17 cellular contexts compared by ENCODE assay signal in the genomic region with DNA sequence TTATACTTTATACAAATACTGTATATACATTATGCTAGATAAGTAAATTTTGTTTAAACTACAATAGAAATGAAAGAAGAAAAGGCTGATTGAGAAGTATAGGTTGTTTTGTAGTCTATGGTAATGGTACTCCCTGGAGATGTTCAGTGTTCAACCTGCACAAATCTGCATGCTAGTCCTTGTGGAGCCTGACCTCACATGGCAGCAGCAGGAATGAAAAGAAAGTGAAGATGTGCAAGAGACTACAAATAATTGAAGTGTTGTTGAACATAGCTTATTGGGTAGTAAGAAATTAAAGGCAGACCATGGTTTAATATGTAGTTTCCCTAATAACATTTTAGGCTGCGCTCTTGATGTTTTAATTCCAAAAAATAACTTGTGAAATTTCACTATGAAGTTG.
DNase-seq lines count a peak whose midpoint lies in the region; ATAC-seq and TF ChIP-seq lines count a peak whose summit lies in the region.
"Had no signal": no experiment of that assay in that cellular context is flagged by ENCODE, and none has a peak within 500 bp of the region (broad histone marks: within the 10 kb centered on the region; RNA-seq: fewer than 3 reads in every experiment).

No MANE protein-coding gene starts in this region.

- H3K27ac ChIP-seq in OCI-LY3 (ENCODE audit: low read length) = no peak overlapping the region
- no peak overlapping the region for H3K27ac ChIP-seq in upper lobe of right lung
- H3K27ac ChIP-seq: epithelial cell of prostate, RWPE1, sigmoid colon had no signal

- no peak overlapping the region for H3K4me3 ChIP-seq in AG04449 (ENCODE audit: low read depth, low read length)
- H3K4me3 ChIP-seq in OCI-LY3 (ENCODE audit: low read length) = no peak overlapping the region
- H3K4me3 ChIP-seq in upper lobe of right lung = no peak overlapping the region
- H3K4me3 ChIP-seq: sigmoid colon had no signal

- H3K27me3 ChIP-seq in OCI-LY3 (ENCODE audit: low read depth, low read length) = no peaks in the 10 kb centered on the region
- H3K27me3 ChIP-seq in upper lobe of right lung = no peaks in the 10 kb centered on the region
- H3K27me3 ChIP-seq: sigmoid colon had no signal

- H3K4me2 ChIP-seq in OCI-LY3 (ENCODE audit: low read length) = no peak overlapping the region

- CTCF ChIA-PET in AG04449 (lab: Yijun Ruan, JAX) = interaction anchor here (0.6 to 2.2 kb wide), 17 partner anchors 8 to 208 kb away, joined by 3 to 8 read pairs (median 4); no protein-coding TSS in a partner anchor

- ATAC-seq in upper lobe of right lung (no peak), GM19035 (IDR thresholded peaks at IDR 0.05; ENCODE audit: unreplicated experiment) (no peak), HG03439 (IDR thresholded peaks at IDR 0.05; ENCODE audit: unreplicated experiment) (no peak)

- no peak overlapping the region for H3K9ac ChIP-seq in OCI-LY3 (ENCODE audit: low read length)

- H4K20me1 ChIP-seq in OCI-LY3 (ENCODE audit: insufficient read depth, low read length) = no peaks in the 10 kb centered on the region

- DNase-seq in AG04449 (ENCODE audit: low read depth, low spot score) = no peak
- DNase-seq in EL = peak; percentile 39
- peak; percentile 14 for DNase-seq in fibroblast of gingiva (ENCODE audit: low read depth)
- no peak for DNase-seq in upper lobe of right lung
- DNase-seq in inferior parietal cortex (ENCODE audit: extremely low spot score) = no peak
- DNase-seq: amniotic stem cell, kidney glomerular epithelial cell, NCI-H1048, NCI-H2171 treated with DMSO at 0.1 percent for 48 hours, NCI-H774, sigmoid colon, substantia nigra had no signal

- intact Hi-C loops in upper lobe of right lung (cut with DNase I) = no loop called here

- H3K79me2 ChIP-seq in OCI-LY3 (ENCODE audit: low read length) = no peaks in the 10 kb centered on the region

- H3K36me3 ChIP-seq in OCI-LY3 (replicated peaks; ENCODE audit: low read depth, low read length) (no peaks in the 10 kb centered on the region), upper lobe of right lung (no peaks in the 10 kb centered on the region)
- H3K36me3 ChIP-seq: sigmoid colon had no signal

- POLR2A ChIA-PET in AG04449 (lab: Yijun Ruan, JAX) = interaction anchor here (1.3 kb wide), 1 partner anchor 201 kb away, joined by 5 read pairs; a partner anchor contains a TSS

- H3K9me3 ChIP-seq in OCI-LY3 (ENCODE audit: insufficient read depth, low read length) = no peaks in the 10 kb centered on the region
- no peaks in the 10 kb centered on the region for H3K9me3 ChIP-seq in upper lobe of right lung
- H3K9me3 ChIP-seq: sigmoid colon had no signal

- no peak overlapping the region for H2AFZ ChIP-seq in OCI-LY3 (ENCODE audit: low read depth, low read length)

- H3K4me1 ChIP-seq in OCI-LY3 (ENCODE audit: low read length) (peaks cover 5% of the 10 kb centered on the region; the same call in 1 of the 2 replicates), upper lobe of right lung (no peaks in the 10 kb centered on the region)
- H3K4me1 ChIP-seq: sigmoid colon had no signal

- TF ChIP-seq CTCF in AG04449 (IDR thresholded peaks at IDR 0.05; ENCODE audit: insufficient read depth, low read length, missing control alignments) (peak; percentile 31), OCI-LY3 (IDR thresholded peaks at IDR 0.05; ENCODE audit: low read depth, low read length) (peak; percentile 33), upper lobe of right lung (IDR thresholded peaks at IDR 0.05) (no peak)

Comparison
In these comparisons a context has a peak if more than half of its experiments do, and no peak if none do; other contexts are left out.
1. DNase-seq: peak in EL (single experiment) and fibroblast of gingiva (single experiment); none in AG04449 (single experiment), upper lobe of right lung (single experiment) and inferior parietal cortex (single experiment).